Comparison of ENCODE assay signal across 8 cellular contexts in genomic region chr19:47447470-47448359, GRCh38. TPM values are rescaled to one million over a fixed set of nuclear protein-coding genes. Genes with fewer than 3 reads are reported as not detected.
DNase-seq lines count a peak whose midpoint lies in the region; ATAC-seq and TF ChIP-seq lines count a peak whose summit lies in the region.

No MANE protein-coding gene starts in this region.

- H3K9me2 ChIP-seq in GM23338 (ENCODE audit: insufficient read depth): no peaks in the 10 kb centered on the region

- peaks cover 28% of the 10 kb centered on the region; the same call in 1 of the 2 replicates for H3F3A ChIP-seq in GM23338 (replicated peaks; ENCODE audit: low read depth)

- peak overlapping the region; percentile 85 for H2AFZ ChIP-seq in GM23338

- no peaks in the 10 kb centered on the region for H3K79me2 ChIP-seq in GM23338 (replicated peaks; ENCODE audit: insufficient read depth)

- H3K36me3 ChIP-seq in GM23338 (ENCODE audit: insufficient read depth): no peaks in the 10 kb centered on the region
- no peaks in the 10 kb centered on the region for H3K36me3 ChIP-seq in left ventricle myocardium inferior

- peaks cover 6% of the 10 kb centered on the region for H4K20me1 ChIP-seq in GM23338 (replicated peaks; ENCODE audit: insufficient read depth)

- no peaks in the 10 kb centered on the region; the same call in 2 of the 3 replicates for H3K36me3 Mint-ChIP-seq in GM23338 (ENCODE audit: low read depth)
- peaks cover 7% of the 10 kb centered on the region in 2 donors for H3K36me3 Mint-ChIP-seq in activated naive CD4-positive, alpha-beta T cell treated with anti-CD3 and anti-CD28 coated beads, Interleukin-2, amount 50 U/mL, for 72 hours

- H3K27ac Mint-ChIP-seq in GM23338: peak overlapping the region; percentile 94
- no peak overlapping the region for H3K27ac Mint-ChIP-seq in activated naive CD4-positive, alpha-beta T cell treated with anti-CD3 and anti-CD28 coated beads, Interleukin-2, amount 50 U/mL, for 72 hours

- H3K27me3 ChIP-seq in GM23338 (ENCODE audit: insufficient read depth): peaks cover 23% of the 10 kb centered on the region
- H3K27me3 ChIP-seq in left ventricle myocardium inferior (ENCODE audit: low read depth): peaks cover 93% of the 10 kb centered on the region

- peak overlapping the region; percentile 88 for H3K27ac ChIP-seq in GM23338 (ENCODE audit: low read depth)
- no peak overlapping the region for H3K27ac ChIP-seq in left ventricle myocardium inferior (replicated peaks)

- no peak for TF ChIP-seq CTCF in GM23338 (conservative IDR thresholded peaks at IDR 0.05; ENCODE audit: low read depth in 2 of 2)
- no peak for TF ChIP-seq CTCF in left ventricle myocardium inferior (IDR thresholded peaks at IDR 0.05; ENCODE audit: borderline replicate concordance)

- DNase-seq in GM23338 (ENCODE audit: low spot score): peak; percentile 99
- DNase-seq in RPMI8226: peak; percentile 16
- peak in 1 of 2 donors; percentile 85 for DNase-seq in activated naive CD4-positive, alpha-beta T cell treated with anti-CD3 and anti-CD28 coated beads, Interleukin-2, amount 50 U/mL, for 72 hours (ENCODE audit: low spot score in 2 of 2)
- peak; percentile 25 for DNase-seq in left ventricle myocardium inferior
- DNase-seq in sciatic nerve (ENCODE audit: low spot score): no peak
- DNase-seq in NOMO-1 (lab: John Stamatoyannopoulos, UW; ENCODE audit: unreplicated experiment in 2 of 2): no peak

- H3K9me3 Mint-ChIP-seq in GM23338: no peaks in the 10 kb centered on the region; the same call in 2 of the 3 replicates
- H3K9me3 Mint-ChIP-seq in activated naive CD4-positive, alpha-beta T cell treated with anti-CD3 and anti-CD28 coated beads, Interleukin-2, amount 50 U/mL, for 72 hours: no peaks in the 10 kb centered on the region

- peaks cover 23% of the 10 kb centered on the region for H3K4me1 ChIP-seq in GM23338 (ENCODE audit: insufficient read depth)
- H3K4me1 ChIP-seq in left ventricle myocardium inferior: peaks cover 9% of the 10 kb centered on the region

- H3K4me2 ChIP-seq in GM23338: peak overlapping the region; percentile 85

- ATAC-seq in GM23338 (peak; percentile 77), sciatic nerve (peak; percentile 55), HG03432 (IDR thresholded peaks at IDR 0.05; ENCODE audit: unreplicated experiment) (no peak), GM18502 (IDR thresholded peaks at IDR 0.05; ENCODE audit: poor library complexity, unreplicated experiment) (no peak)
- ATAC-seq in activated naive CD4-positive, alpha-beta T cell treated with anti-CD3 and anti-CD28 coated beads, Interleukin-2, amount 50 U/mL, for 72 hours: peak; percentile 48 to 85

- H3K9me3 ChIP-seq in left ventricle myocardium inferior (replicated peaks): no peaks in the 10 kb centered on the region

- H3K4me1 Mint-ChIP-seq in GM23338: peaks cover 35% of the 10 kb centered on the region

- H3K27me3 Mint-ChIP-seq in GM23338 (ENCODE audit: insufficient read depth, low read depth, poor library complexity): peaks cover 33% of the 10 kb centered on the region

- H3K4me3 Mint-ChIP-seq in GM23338: peak overlapping the region; percentile 81

- H3K4me3 ChIP-seq in GM23338 (peak overlapping the region; percentile 67), left ventricle myocardium inferior (peak overlapping the region; percentile 45)

- intact Hi-C loops in left ventricle myocardium inferior (cut with micrococcal nuclease) (no loop called here), sciatic nerve (cut with DNase I) (no loop called here)

TF ChIP-seq in GM23338, 12 proteins besides CTCF, POLR2A, EP300 and RAD21:
- TF ChIP-seq POLR2AphosphoS5 (IDR thresholded peaks at IDR 0.05; ENCODE audit: low read depth) (peak; percentile 86), ZNF114 (CRISPR knock-in tag; IDR thresholded peaks at IDR 0.05) (no peak), JUNB (IDR thresholded peaks at IDR 0.05; ENCODE audit: unreplicated experiment) (no peak), ZNF331 (CRISPR knock-in tag; IDR thresholded peaks at IDR 0.05; ENCODE audit: low read depth) (no peak), REST (IDR thresholded peaks at IDR 0.05; ENCODE audit: unreplicated experiment) (no peak)

RNA-seq across cellular contexts. Expression of gene SLC8A2, which starts 24.0 kb away (rescaled TPM):
- 10.0 and 11.6 TPM in 2 replicates for total RNA-seq in GM23338 (2014; rRNA removed; shearing (Covaris generic))
- 0.86 and 1.1 TPM in 2 replicates for polyA plus RNA-seq in GM23338 (2016; fragmentation: Nextera tagmentation; extraction: Ambion mirVana)
- total RNA-seq in activated naive CD4-positive, alpha-beta T cell treated with anti-CD3 and anti-CD28 coated beads, Interleukin-2, amount 50 U/mL, for 72 hours: under 1 TPM; 0.11 to 0.41 TPM
- total RNA-seq in left ventricle myocardium inferior: 0.30 TPM
- not detected for total RNA-seq in sciatic nerve

RNA-seq across cellular contexts. Expression of gene MEIS3, which starts 28.4 kb away (rescaled TPM):
- total RNA-seq in GM23338 (2014; rRNA removed; shearing (Covaris generic)): 33.7 and 40.7 TPM in 2 replicates
- 20.6 and 20.8 TPM in 2 replicates for polyA plus RNA-seq in GM23338 (2016; fragmentation: Nextera tagmentation; extraction: Ambion mirVana)
- total RNA-seq in activated naive CD4-positive, alpha-beta T cell treated with anti-CD3 and anti-CD28 coated beads, Interleukin-2, amount 50 U/mL, for 72 hours: under 1 TPM in 1 of 2 donors, not detected in 1; 0.12 TPM
- total RNA-seq in left ventricle myocardium inferior: 3.2 TPM
- 6.6 TPM for total RNA-seq in sciatic nerve

RNA-seq across cellular contexts. Expression of gene KPTN, which starts 36.3 kb away (rescaled TPM):
- total RNA-seq in GM23338 (2014; rRNA removed; shearing (Covaris generic)): 19.8 and 28.0 TPM in 2 replicates
- 26.2 and 31.1 TPM in 2 replicates for polyA plus RNA-seq in GM23338 (2016; fragmentation: Nextera tagmentation; extraction: Ambion mirVana)
- total RNA-seq in activated naive CD4-positive, alpha-beta T cell treated with anti-CD3 and anti-CD28 coated beads, Interleukin-2, amount 50 U/mL, for 72 hours: 10 to 100 TPM; 15.3 to 24.8 TPM
- total RNA-seq in left ventricle myocardium inferior (10.9 TPM), sciatic nerve (6.3 TPM)

Comparison
In these comparisons a context has a peak if more than half of its experiments do, and no peak if none do; other contexts are left out.
1. ATAC-seq: peak in GM23338 (single experiment), activated naive CD4-positive, alpha-beta T cell treated with anti-CD3 and anti-CD28 coated beads, Interleukin-2, amount 50 U/mL, for 72 hours (2 of 2) and sciatic nerve (single experiment); none in HG03432 (single experiment) and GM18502 (single experiment).
2. DNase-seq: peak in GM23338 (single experiment), RPMI8226 (single experiment) and left ventricle myocardium inferior (single experiment); none in sciatic nerve (single experiment) and NOMO-1 (0 of 2).